24 cellular contexts compared by ENCODE assay signal in the genomic region with DNA sequence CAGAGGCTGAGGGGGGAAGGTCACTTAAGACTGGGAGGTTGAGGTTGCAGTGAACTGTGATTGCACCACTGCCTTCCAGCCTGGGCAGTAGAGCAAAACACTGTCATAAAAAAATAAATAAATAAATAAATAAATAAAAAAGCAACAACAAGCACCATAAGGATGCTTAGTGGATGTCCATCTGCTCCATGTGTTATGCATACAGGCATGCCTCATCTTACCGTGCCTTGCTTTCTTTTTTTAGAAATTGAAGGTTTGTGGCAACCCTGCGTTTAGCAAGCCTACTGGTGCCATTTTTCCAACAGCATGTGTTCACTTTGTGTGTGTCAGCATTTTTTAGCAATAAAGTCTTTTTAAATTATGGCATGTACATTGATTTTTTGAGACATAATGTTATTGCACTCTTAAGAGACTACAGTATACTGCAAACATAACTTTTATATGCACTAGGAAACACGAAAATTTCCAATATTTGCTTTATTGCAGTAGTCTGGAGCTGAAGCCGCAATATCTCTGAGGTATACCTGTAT.
"Had no signal": no experiment of that assay in that cellular context is flagged by ENCODE, and none has a peak within 500 bp of the region (broad histone marks: within the 10 kb centered on the region; RNA-seq: fewer than 3 reads in every experiment).

No MANE protein-coding gene starts in this region.

- H3K4me1 ChIP-seq: colonic mucosa, gastrocnemius medialis, left lung, prostate gland, spleen, suprapubic skin, transverse colon, upper lobe of right lung, uterus had no signal

- H3K4me3 ChIP-seq: colonic mucosa, gastrocnemius medialis, left lung, mucosa of descending colon, prostate gland, skin epidermis, spleen, suprapubic skin, transverse colon, upper lobe of right lung, uterus had no signal

- H3K36me3 ChIP-seq: colonic mucosa, gastrocnemius medialis, left lung, prostate gland, suprapubic skin, transverse colon, upper lobe of right lung, uterus had no signal

- H3K27me3 ChIP-seq: colonic mucosa, gastrocnemius medialis, left lung, spleen, suprapubic skin, transverse colon, upper lobe of right lung, uterus had no signal

- H3K27ac ChIP-seq: colonic mucosa, epithelial cell of prostate, gastrocnemius medialis, left lung, prostate gland, skin epidermis, spleen, suprapubic skin, transverse colon, upper lobe of right lung, uterus had no signal

- H3K9me3 ChIP-seq: colonic mucosa, gastrocnemius medialis, left lung, mucosa of descending colon, prostate gland, spleen, suprapubic skin, transverse colon, upper lobe of right lung, uterus had no signal

- ATAC-seq: esophagus mucosa; gastrocnemius medialis; left lung; mucosa of descending colon; natural killer cell treated with Interleukin-12 subunit alpha and Interleukin-12 subunit beta and Interleukin-15 and Interleukin-18, amount 100 ng/mL, for 72 hours; right cardiac atrium; stimulated activated naive B cell treated with anti-CD40 and anti-IgM and Interleukin-4, amounts not matched to agents 10 μg/mL and 1 μg/mL and 100 μg/mL, for 72 hours; stimulated activated naive CD8-positive, alpha-beta T cell treated with anti-CD3 and anti-CD28 coated beads, Interleukin-15, amount 100 ng/mL, for 72 hours; upper lobe of right lung had no signal

- DNase-seq: colonic mucosa; effector CD8-positive, alpha-beta T cell; endodermal cell; foreskin fibroblast; gastrocnemius medialis; head of caudate nucleus; left lung; mesenchymal stem cell; mucosa of descending colon; naive B cell; right cardiac atrium; spleen; stimulated activated CD4-positive, alpha-beta T cell treated with anti-CD3 and anti-CD28 coated beads, Interleukin-4, amount 100 ng/mL, for 4 hours; stimulated activated naive B cell treated with anti-CD40 and anti-IgM and Interleukin-4, amounts not matched to agents 10 μg/mL and 1 μg/mL and 100 μg/mL, for 72 hours; stimulated activated naive CD8-positive, alpha-beta T cell treated with anti-CD3 and anti-CD28 coated beads, Interleukin-15, amount 100 ng/mL, for 72 hours; transverse colon; upper lobe of right lung; uterus had no signal
